Comparison of ENCODE assay signal across 1 cellular context in genomic region chr6:41779793-41780622, GRCh38.
TF ChIP-seq lines count a peak whose summit lies in the region.

Gene FRS3 (minus strand): TSS chr6:41779900. CDS start chr6:41776987, 2,913 bp downstream.

TF ChIP-seq in HepG2, 621 proteins besides CTCF, POLR2A, EP300 and RAD21 (continued from another document and continues in another):
- TF ChIP-seq NFAT5 (CRISPR knock-in tag; IDR thresholded peaks at IDR 0.05): no peak
- TF ChIP-seq SCMH1 (CRISPR knock-in tag; IDR thresholded peaks at IDR 0.05; ENCODE audit: borderline replicate concordance): no peak
- peak; percentile 72; the same call in 1 of the 2 replicates for TF ChIP-seq ZNF724P (CRISPR knock-in tag; IDR thresholded peaks at IDR 0.05; ENCODE audit: borderline replicate concordance)
- peak; percentile 69 for TF ChIP-seq PHF5A (CRISPR knock-in tag; IDR thresholded peaks at IDR 0.05; ENCODE audit: low read depth, unreplicated experiment)
- no peak for TF ChIP-seq ZBTB1 (CRISPR knock-in tag; IDR thresholded peaks at IDR 0.05; ENCODE audit: borderline replicate concordance)
- peak; percentile 72 for TF ChIP-seq BCL6 (CRISPR knock-in tag; IDR thresholded peaks at IDR 0.05)
- TF ChIP-seq ZNF33B (CRISPR knock-in tag; IDR thresholded peaks at IDR 0.05): peak; percentile 47; the same call in 1 of the 2 replicates
- TF ChIP-seq FLYWCH1 (CRISPR knock-in tag; IDR thresholded peaks at IDR 0.05): no peak
- TF ChIP-seq NR2F6 (IDR thresholded peaks at IDR 0.05): peak; percentile 71
- TF ChIP-seq NR2F6 (CRISPR knock-in tag; IDR thresholded peaks at IDR 0.05): peak; percentile 97
- peak; percentile 95 for TF ChIP-seq ERF (CRISPR knock-in tag; IDR thresholded peaks at IDR 0.05)
- peak; percentile 25; the same call in 1 of the 2 replicates for TF ChIP-seq TGIF2 (CRISPR knock-in tag; IDR thresholded peaks at IDR 0.05)
- peak; percentile 68; the same call in 1 of the 2 replicates for TF ChIP-seq ZNF768 (CRISPR knock-in tag; IDR thresholded peaks at IDR 0.05)
- peak; percentile 88 for TF ChIP-seq MIER3 (CRISPR knock-in tag; IDR thresholded peaks at IDR 0.05; ENCODE audit: borderline replicate concordance)
- peak; percentile 50; the same call in 1 of the 2 replicates for TF ChIP-seq TFE3 (CRISPR knock-in tag; IDR thresholded peaks at IDR 0.05)
- no peak for TF ChIP-seq RFXANK (CRISPR knock-in tag; IDR thresholded peaks at IDR 0.05)
- TF ChIP-seq GATAD1 (CRISPR knock-in tag; IDR thresholded peaks at IDR 0.05): peak; percentile 95
- peak; percentile 58; the same call in 1 of the 2 replicates for TF ChIP-seq ZBTB42 (CRISPR knock-in tag; IDR thresholded peaks at IDR 0.05)
- TF ChIP-seq HOXA5 (CRISPR knock-in tag; IDR thresholded peaks at IDR 0.05): peak; percentile 79
- TF ChIP-seq POLR2G (IDR thresholded peaks at IDR 0.05; ENCODE audit: low read depth, low read length): peak; percentile 58
- TF ChIP-seq RXRB (CRISPR knock-in tag; IDR thresholded peaks at IDR 0.05; ENCODE audit: borderline replicate concordance): peak; percentile 74; the same call in 1 of the 2 replicates
- TF ChIP-seq ZKSCAN1 (IDR thresholded peaks at IDR 0.05; ENCODE audit: low read length): no peak
- TF ChIP-seq GATAD2A (CRISPR knock-in tag; IDR thresholded peaks at IDR 0.05): peak; percentile 70
- TF ChIP-seq, protein P1, sequence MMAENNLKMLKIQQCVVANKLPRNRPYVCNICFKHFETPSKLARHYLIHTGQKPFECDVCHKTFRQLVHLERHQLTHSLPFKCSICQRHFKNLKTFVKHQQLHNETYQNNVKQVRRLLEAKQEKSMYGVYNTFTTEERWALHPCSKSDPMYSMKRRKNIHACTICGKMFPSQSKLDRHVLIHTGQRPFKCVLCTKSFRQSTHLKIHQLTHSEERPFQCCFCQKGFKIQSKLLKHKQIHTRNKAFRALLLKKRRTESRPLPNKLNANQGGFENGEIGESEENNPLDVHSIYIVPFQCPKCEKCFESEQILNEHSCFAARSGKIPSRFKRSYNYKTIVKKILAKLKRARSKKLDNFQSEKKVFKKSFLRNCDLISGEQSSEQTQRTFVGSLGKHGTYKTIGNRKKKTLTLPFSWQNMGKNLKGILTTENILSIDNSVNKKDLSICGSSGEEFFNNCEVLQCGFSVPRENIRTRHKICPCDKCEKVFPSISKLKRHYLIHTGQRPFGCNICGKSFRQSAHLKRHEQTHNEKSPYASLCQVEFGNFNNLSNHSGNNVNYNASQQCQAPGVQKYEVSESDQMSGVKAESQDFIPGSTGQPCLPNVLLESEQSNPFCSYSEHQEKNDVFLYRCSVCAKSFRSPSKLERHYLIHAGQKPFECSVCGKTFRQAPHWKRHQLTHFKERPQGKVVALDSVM (CRISPR knock-in tag; IDR thresholded peaks at IDR 0.05): peak; percentile 34; the same call in 1 of the 2 replicates
- TF ChIP-seq TAF1 (CRISPR knock-in tag; IDR thresholded peaks at IDR 0.05): peak; percentile 66
- TF ChIP-seq TOE1 (CRISPR knock-in tag; IDR thresholded peaks at IDR 0.05): no peak
- no peak for TF ChIP-seq TRIM24 (CRISPR knock-in tag; IDR thresholded peaks at IDR 0.05)
- peak; percentile 68; the same call in 1 of the 2 replicates for TF ChIP-seq GMEB2 (CRISPR knock-in tag; IDR thresholded peaks at IDR 0.05; ENCODE audit: low read depth)
- peak; percentile 69; the same call in 1 of the 2 replicates for TF ChIP-seq PRMT3 (CRISPR knock-in tag; IDR thresholded peaks at IDR 0.05; ENCODE audit: borderline replicate concordance, low read depth)
- peak; percentile 74; the same call in 1 of the 2 replicates for TF ChIP-seq ZNF546 (CRISPR knock-in tag; conservative IDR thresholded peaks at IDR 0.05)
- TF ChIP-seq ZC3H13 (CRISPR knock-in tag; IDR thresholded peaks at IDR 0.05): peak; percentile 35; the same call in 1 of the 2 replicates
- TF ChIP-seq TIGD3 (CRISPR knock-in tag; IDR thresholded peaks at IDR 0.05; ENCODE audit: borderline replicate concordance): peak; percentile 37; the same call in 1 of the 2 replicates
- TF ChIP-seq ZBTB46 (CRISPR knock-in tag; IDR thresholded peaks at IDR 0.05; ENCODE audit: borderline replicate concordance): no peak
- no peak for TF ChIP-seq ZNF629 (CRISPR knock-in tag; conservative IDR thresholded peaks at IDR 0.05)
- TF ChIP-seq ZNF607 (CRISPR knock-in tag; IDR thresholded peaks at IDR 0.05; ENCODE audit: borderline replicate concordance): peak; percentile 84; the same call in 1 of the 2 replicates
- peak; percentile 66; the same call in 1 of the 2 replicates for TF ChIP-seq PCBP1 (IDR thresholded peaks at IDR 0.05; ENCODE audit: borderline replicate concordance, low read depth, low read length)
- TF ChIP-seq FOXK2 (IDR thresholded peaks at IDR 0.05): no peak
- TF ChIP-seq ZNF431 (CRISPR knock-in tag; IDR thresholded peaks at IDR 0.05; ENCODE audit: borderline replicate concordance, low read depth): peak; percentile 67; the same call in 1 of the 2 replicates
- peak; percentile 79 for TF ChIP-seq MIXL1 (CRISPR knock-in tag; IDR thresholded peaks at IDR 0.05)
- no peak for TF ChIP-seq ZNF703 (CRISPR knock-in tag; IDR thresholded peaks at IDR 0.05; ENCODE audit: borderline replicate concordance)
- TF ChIP-seq HCFC1 (IDR thresholded peaks at IDR 0.05; ENCODE audit: low read depth, low read length): peak; percentile 75
- peak; percentile 99 for TF ChIP-seq HMGXB4 (CRISPR knock-in tag; IDR thresholded peaks at IDR 0.05; ENCODE audit: borderline replicate concordance in 1 of 2, low read depth in 1 of 2)
- peak; percentile 98 for TF ChIP-seq POGK (CRISPR knock-in tag; conservative IDR thresholded peaks at IDR 0.05)
- TF ChIP-seq HDAC6 (IDR thresholded peaks at IDR 0.05; ENCODE audit: low read depth, low read length): no peak
- TF ChIP-seq EEA1 (CRISPR knock-in tag; IDR thresholded peaks at IDR 0.05; ENCODE audit: borderline replicate concordance): no peak
